8 cellular contexts compared by ENCODE assay signal in the genomic region with DNA sequence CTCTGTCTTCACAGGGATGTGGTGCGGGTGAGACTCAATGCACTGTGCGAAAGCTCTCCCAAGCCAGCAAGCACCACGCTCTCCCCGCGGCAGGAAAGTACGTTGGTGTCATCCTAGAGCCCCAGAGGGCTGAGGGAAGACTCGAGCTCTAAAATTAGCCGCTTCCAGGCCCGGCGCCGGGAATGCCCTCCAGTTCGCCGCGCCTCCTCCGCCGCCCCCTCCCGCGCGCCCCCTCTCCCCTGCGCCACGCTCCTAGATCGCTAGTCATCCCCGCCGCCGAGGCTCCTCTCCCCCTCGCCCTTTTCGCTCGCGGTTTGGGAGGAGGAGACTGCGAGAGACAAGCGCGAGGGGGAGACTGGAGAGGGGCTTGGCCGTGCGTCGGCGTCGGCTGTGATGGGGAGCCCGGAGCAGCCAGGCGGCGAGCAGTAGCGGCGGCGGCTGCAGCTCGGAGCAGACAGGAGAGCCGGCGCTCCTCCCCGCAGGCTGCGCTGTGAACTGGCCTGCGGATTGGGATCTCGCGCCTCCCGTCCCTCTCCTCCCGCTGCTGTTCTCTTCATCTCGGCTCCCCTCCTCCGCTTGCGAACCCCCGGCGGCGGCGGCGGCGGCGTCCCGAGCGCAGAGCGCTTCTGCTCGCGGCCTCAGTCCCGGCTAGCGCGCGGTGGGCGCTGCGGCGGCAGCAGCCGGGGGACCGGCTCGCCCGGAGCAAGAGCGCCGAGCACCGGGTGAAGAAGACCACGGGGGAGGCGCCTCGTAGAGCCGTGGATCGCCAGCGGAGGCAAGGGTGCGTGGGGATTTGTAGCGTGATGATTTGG. TPM values are rescaled to one million over a fixed set of nuclear protein-coding genes. Genes with fewer than 3 reads are reported as not detected.
DNase-seq lines count a peak whose midpoint lies in the region; ATAC-seq and TF ChIP-seq lines count a peak whose summit lies in the region.

A gene (plus strand): TSS at position 425 of the 812 bp plus-strand sequence. CDS start 127,295 bp downstream, outside the sequence.

- TF ChIP-seq CTCF in fibroblast of pulmonary artery (IDR thresholded peaks at IDR 0.05; ENCODE audit: low read length, missing control alignments) = no peak
- TF ChIP-seq CTCF in omental fat pad (IDR thresholded peaks at IDR 0.05) = no peak

- peak within 1 kb of the TSS; percentile 34 for H3K4me3 ChIP-seq in fibroblast of pulmonary artery (replicated peaks; ENCODE audit: low read depth, low read length)

- ATAC-seq in omental fat pad (ENCODE audit: low FRiP score) (peak; percentile 67), HG03432 (IDR thresholded peaks at IDR 0.05; ENCODE audit: unreplicated experiment) (no peak), GM19328 (IDR thresholded peaks at IDR 0.05; ENCODE audit: unreplicated experiment) (no peak), HG03469 (IDR thresholded peaks at IDR 0.05; ENCODE audit: unreplicated experiment) (no peak)

- DNase-seq in GM03348 (ENCODE audit: low spot score) (peak; percentile 88), NCI-H748 treated with DMSO at 0.1 percent for 48 hours (lab: John Stamatoyannopoulos, UW) (peak; percentile 42), fibroblast of pulmonary artery (ENCODE audit: low read depth) (peak; percentile 39), omental fat pad (ENCODE audit: low spot score) (no peak)
- no peak for DNase-seq in activated T-cell treated with anti-CD3 and anti-CD28 coated beads, Interleukin-2, amount 50 U/mL, for 1 hour

RNA-seq across cellular contexts. Expression of the gene that starts here (rescaled TPM):
- 1 to 10 TPM; 1.1 to 3.2 (median 2.2) TPM for total RNA-seq in omental fat pad

Comparison
In these comparisons a context has a peak if more than half of its experiments do, and no peak if none do; other contexts are left out.
1. DNase-seq: peak in GM03348 (single experiment), NCI-H748 treated with DMSO at 0.1 percent for 48 hours (single experiment) and fibroblast of pulmonary artery (single experiment); none in omental fat pad (single experiment) and activated T-cell treated with anti-CD3 and anti-CD28 coated beads, Interleukin-2, amount 50 U/mL, for 1 hour (single experiment).